ENCODE assay signal across 27 cellular contexts in the genomic region with DNA sequence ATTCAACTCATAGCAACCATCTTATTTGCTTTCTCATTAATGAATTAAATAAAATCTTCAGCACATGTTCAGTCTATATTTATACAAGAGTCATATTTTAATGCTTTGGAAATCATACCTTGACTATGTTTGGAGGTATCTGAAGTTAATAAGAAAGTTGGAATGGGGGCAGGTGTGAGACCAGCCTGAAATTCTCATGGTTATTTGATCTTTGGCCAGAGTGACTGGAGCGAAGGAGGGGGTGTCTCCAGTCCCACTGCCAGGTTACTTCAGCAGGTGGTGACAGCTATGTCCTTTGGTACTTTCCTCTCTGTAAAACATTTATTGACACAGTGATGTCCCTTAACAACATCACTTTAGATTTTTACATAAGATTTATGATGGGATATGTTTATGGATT.
"Had no signal": no experiment of that assay in that cellular context is flagged by ENCODE, and none has a peak within 500 bp of the region (broad histone marks: within the 10 kb centered on the region; RNA-seq: fewer than 3 reads in every experiment).

No MANE protein-coding gene starts in this region.

- DNase-seq: stimulated activated CD4-positive, alpha-beta T cell treated with anti-CD3 and anti-CD28 coated beads, Interleukin-2, amount 100 ng/mL, for 48 hours; stimulated activated CD4-positive, alpha-beta T cell treated with anti-CD3 and anti-CD28 coated beads, Interleukin-4, amount 100 ng/mL, for 1 hour; stimulated activated CD4-positive, alpha-beta T cell treated with anti-CD3 and anti-CD28 coated beads, Interleukin-4, amount 100 ng/mL, for 24 hours; stimulated activated CD4-positive, alpha-beta T cell treated with anti-CD3 and anti-CD28 coated beads, Interleukin-4, amount 100 ng/mL, for 4 hours; stimulated activated CD8-positive, alpha-beta memory T cell treated with anti-CD3 and anti-CD28 coated beads, Interleukin-4, amount 100 ng/mL, for 48 hours; stimulated activated naive B cell treated with anti-CD40 and anti-IgM and Interleukin-4, amounts not matched to agents 10 μg/mL and 1 μg/mL and 100 μg/mL, for 72 hours; stimulated activated naive CD4-positive, alpha-beta T cell; stimulated activated naive CD4-positive, alpha-beta T cell treated with Interleukin-2 at 50 U/mL for 16 hours; stimulated activated naive CD8-positive, alpha-beta T cell treated with anti-CD3 and anti-CD28 coated beads, Interleukin-15, amount 100 ng/mL, for 72 hours; stimulated activated naive CD8-positive, alpha-beta T cell treated with anti-CD3 and anti-CD28 coated beads, Interleukin-15, Interleukin-2, amounts not matched to agents 100 U/mL and 50 U/mL, for 24 hours; stomach; substantia nigra; testis; thyroid gland; tibial artery; transverse colon; trophoblast cell; upper lobe of left lung; upper lobe of right lung; uterus had no signal

- FAIRE-seq: urothelium cell line had no signal

- ATAC-seq: stimulated activated effector memory CD8-positive, alpha-beta T cell treated with anti-CD3 and anti-CD28 coated beads, Interleukin-12 subunit alpha, Interleukin-12 subunit beta, amount 100 ng/mL, for 72 hours; stimulated activated memory B cell treated with anti-CD40 and anti-IgM and Interleukin-4, amounts not matched to agents 10 μg/mL and 1 μg/mL and 100 μg/mL, for 72 hours; stimulated activated naive B cell treated with anti-CD40 and anti-IgM and Interleukin-4, amounts not matched to agents 10 μg/mL and 1 μg/mL and 100 μg/mL, for 72 hours; stimulated activated naive CD8-positive, alpha-beta T cell treated with anti-CD3 and anti-CD28 coated beads, Interleukin-15, amount 100 ng/mL, for 72 hours; stimulated activated naive CD8-positive, alpha-beta T cell treated with anti-CD3 and anti-CD28 coated beads, Interleukin-15, Interleukin-2, amounts not matched to agents 100 U/mL and 50 U/mL, for 24 hours; upper lobe of right lung had no signal

- H3K9me3 ChIP-seq: stomach, suprapubic skin, testis, thoracic aorta, thyroid gland, tibial artery, tibial nerve, transverse colon, upper lobe of left lung, upper lobe of right lung, uterus, vagina had no signal

- H3K4me3 ChIP-seq: stomach, suprapubic skin, testis, thoracic aorta, thyroid gland, tibial artery, tibial nerve, transverse colon, upper lobe of left lung, upper lobe of right lung, uterus, vagina had no signal

- H3K36me3 ChIP-seq: stomach, suprapubic skin, thoracic aorta, thyroid gland, tibial artery, tibial nerve, transverse colon, upper lobe of left lung, upper lobe of right lung, uterus, vagina had no signal

- H3K27ac ChIP-seq: stomach, suprapubic skin, testis, thoracic aorta, thyroid gland, tibial artery, tibial nerve, transverse colon, upper lobe of left lung, upper lobe of right lung, uterus, vagina had no signal

- H3K27me3 ChIP-seq: stomach, suprapubic skin, testis, thyroid gland, tibial artery, tibial nerve, transverse colon, upper lobe of left lung, upper lobe of right lung, uterus, vagina had no signal

- H3K4me1 ChIP-seq: stomach, suprapubic skin, testis, thyroid gland, tibial artery, tibial nerve, transverse colon, upper lobe of left lung, upper lobe of right lung, uterus, vagina had no signal
